8 cellular contexts compared by ENCODE assay signal in genomic region chr1:2775333-2775732, GRCh38. TPM values are rescaled to one million over a fixed set of nuclear protein-coding genes. Genes with fewer than 3 reads are reported as not detected.
DNase-seq lines count a peak whose midpoint lies in the region; ATAC-seq, FAIRE-seq and TF ChIP-seq lines count a peak whose summit lies in the region.
"Not testable (repeated sequence)": the region's sequence is repeated elsewhere in the genome, so short reads cannot be mapped to it uniquely, and the experiment has no call there.
"Had no signal": no experiment of that assay in that cellular context is flagged by ENCODE, and none has a peak within 500 bp of the region (broad histone marks: within the 10 kb centered on the region; RNA-seq: fewer than 3 reads in every experiment).

No MANE protein-coding gene starts in this region.

- WGBS in spleen, 5 donors, result 63 to 81% (median 74%) methylated on average over 3 to 4 of the region's 4 CpGs

- H3K4me2 ChIP-seq in PC-3 (ENCODE audit: low read length), result not testable (repeated sequence)

- H4K20me1 ChIP-seq in PC-3 (ENCODE audit: low read length), result not testable (repeated sequence)

- not testable (repeated sequence) for H3K27ac Mint-ChIP-seq in natural killer cell treated with Interleukin-12 subunit alpha and Interleukin-12 subunit beta and Interleukin-15 and Interleukin-18, amount 100 ng/mL, for 72 hours

- not testable (repeated sequence) for TF ChIP-seq CTCF in PC-3 (conservative IDR thresholded peaks at IDR 0.05; ENCODE audit: low read depth, low read length); kidney (IDR thresholded peaks at IDR 0.05; ENCODE audit: borderline replicate concordance, extremely low read depth, insufficient read depth); spleen (IDR thresholded peaks at IDR 0.05 in 8 of 11, conservative IDR thresholded peaks at IDR 0.05 in 3 of 11)

- H3K4me3 ChIP-seq in PC-3 (ENCODE audit: low read length); kidney (ENCODE audit: low read length in 2 of 2); spleen: not testable (repeated sequence)

- not testable (repeated sequence) for H3K4me3 Mint-ChIP-seq in natural killer cell treated with Interleukin-12 subunit alpha and Interleukin-12 subunit beta and Interleukin-15 and Interleukin-18, amount 100 ng/mL, for 72 hours

- peaks cover 9 to 15% of the 10 kb centered on the region in 2 donors for H3K27me3 Mint-ChIP-seq in natural killer cell treated with Interleukin-12 subunit alpha and Interleukin-12 subunit beta and Interleukin-15 and Interleukin-18, amount 100 ng/mL, for 72 hours

- not testable (repeated sequence) for FAIRE-seq in kidney (lab: Jason Lieb, UNC)

- not testable (repeated sequence) for H2AFZ ChIP-seq in PC-3 (ENCODE audit: low read length)

- not testable (repeated sequence) for BruUV-seq in PC-3 (replicated peaks; lab: Mats Ljungman, UMichigan)

- DNase-seq in PC-3 (peak; percentile 0), ecto neural progenitor cell (ENCODE audit: low spot score) (peak; percentile 38), kidney (peak; percentile 12), posterior vena cava (ENCODE audit: low spot score) (peak; percentile 50), spleen (peak; percentile 21), ureter (ENCODE audit: low spot score) (peak; percentile 10)
- peak; percentile 5 for DNase-seq in natural killer cell treated with Interleukin-12 subunit alpha and Interleukin-12 subunit beta and Interleukin-15 and Interleukin-18, amount 100 ng/mL, for 72 hours (ENCODE audit: low spot score)

- not testable (repeated sequence) for TF ChIP-seq POLR2A in spleen (IDR thresholded peaks at IDR 0.05)

- POLR2A ChIA-PET in PC-3 (lab: Charles Lee; ENCODE audit: unreplicated experiment), result not testable (repeated sequence)

- CTCF ChIA-PET in PC-3 (lab: Charles Lee), result not testable (repeated sequence)

- H3K79me2 ChIP-seq in PC-3 (ENCODE audit: low read length), result not testable (repeated sequence)

- not testable (repeated sequence) for H3K9ac ChIP-seq in PC-3 (ENCODE audit: low read length); kidney (ENCODE audit: low read length in 2 of 2)

- not testable (repeated sequence) for H3K9me3 ChIP-seq in PC-3 (ENCODE audit: low read length); kidney (ENCODE audit: control insufficient read depth in 1 of 2, low read length in 2 of 2); spleen

- H3K27ac ChIP-seq in PC-3 (ENCODE audit: low read length); kidney (ENCODE audit: low read depth in 2 of 2, low read length in 2 of 2); spleen: not testable (repeated sequence)

- H3K4me1 ChIP-seq in PC-3 (ENCODE audit: insufficient read depth, low read length); kidney (ENCODE audit: control insufficient read depth in 1 of 2, insufficient read depth in 1 of 2, low read depth in 1 of 2, low read length in 2 of 2); spleen: not testable (repeated sequence)

- H3K36me3 Mint-ChIP-seq in natural killer cell treated with Interleukin-12 subunit alpha and Interleukin-12 subunit beta and Interleukin-15 and Interleukin-18, amount 100 ng/mL, for 72 hours, result not testable (repeated sequence)

- H3K36me3 ChIP-seq in PC-3 (ENCODE audit: low read depth, low read length); kidney (ENCODE audit: control insufficient read depth in 1 of 2, insufficient read depth in 2 of 2, low read length in 2 of 2); spleen: not testable (repeated sequence)

- H3F3A ChIP-seq in PC-3 (ENCODE audit: low read length, unreplicated experiment), result not testable (repeated sequence)

- H3K9me2 ChIP-seq in PC-3 (replicated peaks; ENCODE audit: low read length), result not testable (repeated sequence)

- H3K4me1 Mint-ChIP-seq in natural killer cell treated with Interleukin-12 subunit alpha and Interleukin-12 subunit beta and Interleukin-15 and Interleukin-18, amount 100 ng/mL, for 72 hours (ENCODE audit: low read depth in 2 of 2), result not testable (repeated sequence)

- intact Hi-C loops in PC-3 (cut with micrococcal nuclease); kidney (cut with DNase I); spleen (cut with DNase I; ENCODE audit: low total_unique reads): not testable (repeated sequence)
- intact Hi-C loops in posterior vena cava (cut with DNase I), result loop anchor here in 1 of 2 donors (5.0 kb wide), 1 partner anchor 358 kb away; no protein-coding TSS in a partner anchor

- not testable (repeated sequence) for H3K9me3 Mint-ChIP-seq in natural killer cell treated with Interleukin-12 subunit alpha and Interleukin-12 subunit beta and Interleukin-15 and Interleukin-18, amount 100 ng/mL, for 72 hours

- H3K27me3 ChIP-seq in PC-3 (ENCODE audit: low read length) (peaks cover 30% of the 10 kb centered on the region), spleen (replicated peaks in 1 of 7) (peaks cover 0 to 40% (median 5%) of the 10 kb centered on the region in 7 donors)

- not testable (repeated sequence) for ATAC-seq in PC-3; natural killer cell treated with Interleukin-12 subunit alpha and Interleukin-12 subunit beta and Interleukin-15 and Interleukin-18, amount 100 ng/mL, for 72 hours

RNA-seq across cellular contexts. Expression of gene TTC34, which starts 26.2 kb away (rescaled TPM):
- total RNA-seq in PC-3 (2014; rRNA removed) (0.11 and 1.2 TPM in 2 replicates), kidney (2.4 TPM), posterior vena cava (under 1 TPM; 0.24 to 0.46 TPM), spleen (1 to 10 TPM in 6 of 7 donors, under 1 TPM in 1; 0.64 to 2.8 (median 1.8) TPM), ureter (3.0 TPM)
- polyA plus RNA-seq in kidney (ENCODE audit: insufficient read depth, low read depth, low replicate concordance) (0.15 TPM), spleen (under 1 TPM; 0.09 to 0.51 (median 0.13) TPM)
- under 1 TPM; 0.40 to 0.56 TPM for total RNA-seq in natural killer cell treated with Interleukin-12 subunit alpha and Interleukin-12 subunit beta and Interleukin-15 and Interleukin-18, amount 100 ng/mL, for 72 hours
- total RNA-seq: Daoy had no signal

Comparison
In these comparisons a context has a peak if more than half of its experiments do, and no peak if none do; other contexts are left out.
1. DNase-seq: peak in every context shown above with its lines; median percentile 50 in posterior vena cava; 38 in ecto neural progenitor cell; 21 in spleen; 12 in kidney; 10 in ureter; 5 in natural killer cell treated with Interleukin-12 subunit alpha and Interleukin-12 subunit beta and Interleukin-15 and Interleukin-18, amount 100 ng/mL, for 72 hours; 0 in PC-3.